In the genomic region with DNA sequence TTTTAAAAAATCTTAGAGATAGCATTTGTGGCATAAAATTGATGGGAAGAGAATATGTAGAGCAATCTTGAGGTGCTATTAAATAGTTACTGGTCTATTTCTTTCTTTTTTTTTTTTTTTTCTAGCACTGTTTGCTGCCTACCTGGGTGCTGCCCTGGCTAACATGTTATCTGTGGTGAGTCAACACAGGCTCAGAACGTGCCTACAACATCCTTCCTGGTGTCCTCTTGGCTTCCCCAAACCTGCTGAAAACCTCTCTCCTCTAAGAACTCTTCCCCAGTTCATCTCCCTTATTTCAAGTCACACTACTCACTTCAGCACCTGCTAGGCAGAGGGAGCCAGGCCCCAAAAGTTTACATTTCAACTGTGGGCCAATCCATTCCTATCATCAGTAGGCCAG, we compare ENCODE assay signal across 2 cellular contexts.
TF ChIP-seq lines count a peak whose summit lies in the region.

No MANE protein-coding gene starts in this region.

TF ChIP-seq in SK-N-SH treated with all-trans-retinoic acid at 6 μM for 48 hours, 23 proteins besides CTCF, POLR2A, EP300 and RAD21 (continued from another document):
- TF ChIP-seq, protein P1, sequence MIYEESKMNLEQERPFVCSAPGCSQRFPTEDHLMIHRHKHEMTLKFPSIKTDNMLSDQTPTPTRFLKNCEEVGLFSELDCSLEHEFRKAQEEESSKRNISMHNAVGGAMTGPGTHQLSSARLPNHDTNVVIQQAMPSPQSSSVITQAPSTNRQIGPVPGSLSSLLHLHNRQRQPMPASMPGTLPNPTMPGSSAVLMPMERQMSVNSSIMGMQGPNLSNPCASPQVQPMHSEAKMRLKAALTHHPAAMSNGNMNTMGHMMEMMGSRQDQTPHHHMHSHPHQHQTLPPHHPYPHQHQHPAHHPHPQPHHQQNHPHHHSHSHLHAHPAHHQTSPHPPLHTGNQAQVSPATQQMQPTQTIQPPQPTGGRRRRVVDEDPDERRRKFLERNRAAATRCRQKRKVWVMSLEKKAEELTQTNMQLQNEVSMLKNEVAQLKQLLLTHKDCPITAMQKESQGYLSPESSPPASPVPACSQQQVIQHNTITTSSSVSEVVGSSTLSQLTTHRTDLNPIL (CRISPR knock-in tag; IDR thresholded peaks at IDR 0.05; ENCODE audit: low read depth) = no peak

TF ChIP-seq in SK-N-SH, 30 proteins besides CTCF, POLR2A, EP300 and RAD21 (continued from another document):
- TF ChIP-seq, protein P2, sequence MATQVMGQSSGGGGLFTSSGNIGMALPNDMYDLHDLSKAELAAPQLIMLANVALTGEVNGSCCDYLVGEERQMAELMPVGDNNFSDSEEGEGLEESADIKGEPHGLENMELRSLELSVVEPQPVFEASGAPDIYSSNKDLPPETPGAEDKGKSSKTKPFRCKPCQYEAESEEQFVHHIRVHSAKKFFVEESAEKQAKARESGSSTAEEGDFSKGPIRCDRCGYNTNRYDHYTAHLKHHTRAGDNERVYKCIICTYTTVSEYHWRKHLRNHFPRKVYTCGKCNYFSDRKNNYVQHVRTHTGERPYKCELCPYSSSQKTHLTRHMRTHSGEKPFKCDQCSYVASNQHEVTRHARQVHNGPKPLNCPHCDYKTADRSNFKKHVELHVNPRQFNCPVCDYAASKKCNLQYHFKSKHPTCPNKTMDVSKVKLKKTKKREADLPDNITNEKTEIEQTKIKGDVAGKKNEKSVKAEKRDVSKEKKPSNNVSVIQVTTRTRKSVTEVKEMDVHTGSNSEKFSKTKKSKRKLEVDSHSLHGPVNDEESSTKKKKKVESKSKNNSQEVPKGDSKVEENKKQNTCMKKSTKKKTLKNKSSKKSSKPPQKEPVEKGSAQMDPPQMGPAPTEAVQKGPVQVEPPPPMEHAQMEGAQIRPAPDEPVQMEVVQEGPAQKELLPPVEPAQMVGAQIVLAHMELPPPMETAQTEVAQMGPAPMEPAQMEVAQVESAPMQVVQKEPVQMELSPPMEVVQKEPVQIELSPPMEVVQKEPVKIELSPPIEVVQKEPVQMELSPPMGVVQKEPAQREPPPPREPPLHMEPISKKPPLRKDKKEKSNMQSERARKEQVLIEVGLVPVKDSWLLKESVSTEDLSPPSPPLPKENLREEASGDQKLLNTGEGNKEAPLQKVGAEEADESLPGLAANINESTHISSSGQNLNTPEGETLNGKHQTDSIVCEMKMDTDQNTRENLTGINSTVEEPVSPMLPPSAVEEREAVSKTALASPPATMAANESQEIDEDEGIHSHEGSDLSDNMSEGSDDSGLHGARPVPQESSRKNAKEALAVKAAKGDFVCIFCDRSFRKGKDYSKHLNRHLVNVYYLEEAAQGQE (IDR thresholded peaks at IDR 0.05; ENCODE audit: low read depth, low read length) = no peak
- TF ChIP-seq POLR2AphosphoS5 (IDR thresholded peaks at IDR 0.05; ENCODE audit: low read depth, low read length) (no peak), RCOR1 (IDR thresholded peaks at IDR 0.05; ENCODE audit: low read length) (no peak), SIN3A (IDR thresholded peaks at IDR 0.05; ENCODE audit: borderline replicate concordance, low read depth, low read length) (no peak), RXRA (IDR thresholded peaks at IDR 0.05; ENCODE audit: borderline replicate concordance, low read depth) (no peak), FOSL2 (IDR thresholded peaks at IDR 0.05; ENCODE audit: borderline replicate concordance, low read depth) (no peak), FOXJ3 (CRISPR knock-in tag; IDR thresholded peaks at IDR 0.05) (no peak), GATA2 (CRISPR knock-in tag; IDR thresholded peaks at IDR 0.05) (no peak), NFIC (IDR thresholded peaks at IDR 0.05; ENCODE audit: borderline replicate concordance) (no peak), TEAD4 (IDR thresholded peaks at IDR 0.05; ENCODE audit: borderline replicate concordance, insufficient read depth) (no peak)
- TF ChIP-seq, protein P3, sequence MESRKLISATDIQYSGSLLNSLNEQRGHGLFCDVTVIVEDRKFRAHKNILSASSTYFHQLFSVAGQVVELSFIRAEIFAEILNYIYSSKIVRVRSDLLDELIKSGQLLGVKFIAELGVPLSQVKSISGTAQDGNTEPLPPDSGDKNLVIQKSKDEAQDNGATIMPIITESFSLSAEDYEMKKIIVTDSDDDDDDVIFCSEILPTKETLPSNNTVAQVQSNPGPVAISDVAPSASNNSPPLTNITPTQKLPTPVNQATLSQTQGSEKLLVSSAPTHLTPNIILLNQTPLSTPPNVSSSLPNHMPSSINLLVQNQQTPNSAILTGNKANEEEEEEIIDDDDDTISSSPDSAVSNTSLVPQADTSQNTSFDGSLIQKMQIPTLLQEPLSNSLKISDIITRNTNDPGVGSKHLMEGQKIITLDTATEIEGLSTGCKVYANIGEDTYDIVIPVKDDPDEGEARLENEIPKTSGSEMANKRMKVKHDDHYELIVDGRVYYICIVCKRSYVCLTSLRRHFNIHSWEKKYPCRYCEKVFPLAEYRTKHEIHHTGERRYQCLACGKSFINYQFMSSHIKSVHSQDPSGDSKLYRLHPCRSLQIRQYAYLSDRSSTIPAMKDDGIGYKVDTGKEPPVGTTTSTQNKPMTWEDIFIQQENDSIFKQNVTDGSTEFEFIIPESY (IDR thresholded peaks at IDR 0.05; ENCODE audit: borderline replicate concordance, low read depth) = no peak
- TF ChIP-seq, protein P4, sequence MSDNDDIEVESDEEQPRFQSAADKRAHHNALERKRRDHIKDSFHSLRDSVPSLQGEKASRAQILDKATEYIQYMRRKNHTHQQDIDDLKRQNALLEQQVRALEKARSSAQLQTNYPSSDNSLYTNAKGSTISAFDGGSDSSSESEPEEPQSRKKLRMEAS (IDR thresholded peaks at IDR 0.05; ENCODE audit: low read depth) = no peak
- TF ChIP-seq, protein P5, sequence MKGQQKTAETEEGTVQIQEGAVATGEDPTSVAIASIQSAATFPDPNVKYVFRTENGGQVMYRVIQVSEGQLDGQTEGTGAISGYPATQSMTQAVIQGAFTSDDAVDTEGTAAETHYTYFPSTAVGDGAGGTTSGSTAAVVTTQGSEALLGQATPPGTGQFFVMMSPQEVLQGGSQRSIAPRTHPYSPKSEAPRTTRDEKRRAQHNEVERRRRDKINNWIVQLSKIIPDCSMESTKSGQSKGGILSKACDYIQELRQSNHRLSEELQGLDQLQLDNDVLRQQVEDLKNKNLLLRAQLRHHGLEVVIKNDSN (IDR thresholded peaks at IDR 0.05; ENCODE audit: borderline replicate concordance, low read depth) = no peak
TF ChIP-seq in SK-N-SH: peak in this region for 0.
